22 cellular contexts compared by ENCODE assay signal in genomic region chr7:123715198-123715597, GRCh38. TPM values are rescaled to one million over a fixed set of nuclear protein-coding genes. Genes with fewer than 3 reads are reported as not detected.
DNase-seq lines count a peak whose midpoint lies in the region; ATAC-seq and TF ChIP-seq lines count a peak whose summit lies in the region.
"Had no signal": no experiment of that assay in that cellular context is flagged by ENCODE, and none has a peak within 500 bp of the region (broad histone marks: within the 10 kb centered on the region; RNA-seq: fewer than 3 reads in every experiment).

No MANE protein-coding gene starts in this region.

- H3K27me3 Mint-ChIP-seq in T-helper 2 cell treated with Interferon-gamma antibody and Interleukin-4, amounts not matched to agents 5 μg/mL and 100 μg/mL, for 36 hours (ENCODE audit: low read depth): no peaks in the 10 kb centered on the region
- H3K27me3 Mint-ChIP-seq in CD8-positive, alpha-beta T cell (ENCODE audit: low read depth): no peaks in the 10 kb centered on the region
- H3K27me3 Mint-ChIP-seq: CD4-positive, alpha-beta memory T cell; stimulated activated naive CD8-positive, alpha-beta T cell treated with anti-CD3 and anti-CD28 coated beads, Interleukin-15, Interleukin-2, amounts not matched to agents 100 ng/mL and 50 ng/mL, for 24 hours; type B pancreatic cell had no signal

- H3K4me1 ChIP-seq in PC-3 (ENCODE audit: insufficient read depth, low read length) (peaks cover 17% of the 10 kb centered on the region), colonic mucosa (no peaks in the 10 kb centered on the region), mucosa of rectum (ENCODE audit: control insufficient read depth in 2 of 2, insufficient read depth in 2 of 2, low read length in 2 of 2) (peaks cover 12 to 16% of the 10 kb centered on the region in 2 donors)
- peaks cover 19% of the 10 kb centered on the region for H3K4me1 ChIP-seq in CD8-positive, alpha-beta T cell (ENCODE audit: insufficient read depth, low read length)

- H3K79me2 ChIP-seq in PC-3 (ENCODE audit: low read length): peaks cover 54% of the 10 kb centered on the region

- H3K27ac ChIP-seq in PC-3 (ENCODE audit: low read length) (no peak overlapping the region), colonic mucosa (peak overlapping the region; percentile 11), mucosa of rectum (ENCODE audit: low read depth in 2 of 2, low read length in 2 of 2) (peak overlapping the region; percentile 52 to 61)
- H3K27ac ChIP-seq in CD8-positive, alpha-beta T cell (ENCODE audit: low read depth, low read length): no peak overlapping the region

- no TSS peak for BruUV-seq in PC-3 (replicated peaks; lab: Mats Ljungman, UMichigan)

- no peaks in the 10 kb centered on the region for H3K27me3 ChIP-seq in PC-3 (ENCODE audit: low read length)
- H3K27me3 ChIP-seq in colonic mucosa: no peaks in the 10 kb centered on the region
- H3K27me3 ChIP-seq in mucosa of rectum (ENCODE audit: control insufficient read depth in 2 of 2, insufficient read depth in 2 of 2, low read length in 2 of 2): no peaks in the 10 kb centered on the region
- H3K27me3 ChIP-seq in CD8-positive, alpha-beta T cell (ENCODE audit: insufficient read depth, low read length): no peaks in the 10 kb centered on the region

- H4K20me1 ChIP-seq in PC-3 (ENCODE audit: low read length): 0 out of 2 replicates have a peak, but pooled peaks cover 6% of the 10 kb centered on the region

- H3F3A ChIP-seq in PC-3 (ENCODE audit: low read length, unreplicated experiment): no peaks in the 10 kb centered on the region

- TF ChIP-seq CTCF in PC-3 (conservative IDR thresholded peaks at IDR 0.05; ENCODE audit: low read depth, low read length) (no peak), colonic mucosa (IDR thresholded peaks at IDR 0.05) (no peak)
- TF ChIP-seq CTCF in CD8-positive, alpha-beta T cell (IDR thresholded peaks at IDR 0.05): no peak

- DNase-seq in EH (ENCODE audit: low read depth): peak; percentile 50
- DNase-seq in PC-3: peak; percentile 57
- no peak for DNase-seq in colonic mucosa
- no peak for DNase-seq in T-helper 2 cell treated with Interferon-gamma antibody and Interleukin-4, amounts not matched to agents 5 μg/mL and 100 μg/mL, for 36 hours (ENCODE audit: low spot score)
- DNase-seq in CD8-positive, alpha-beta T cell: no peak
- DNase-seq in NCI-H446 treated with DMSO at 0.1 percent for 48 hours (lab: John Stamatoyannopoulos, UW): no peak
- DNase-seq: activated naive CD4-positive, alpha-beta T cell treated with Interleukin-2 at 50 U/mL for 16 hours; aorta; CD4-positive, alpha-beta memory T cell; DMS79; left cardiac atrium; NCI-H1048; NCI-H526 treated with DMSO at 0.1 percent for 48 hours; nucleus accumbens; right cardiac atrium; T1000 had no signal

- no peak overlapping the region for H3K27ac Mint-ChIP-seq in T-helper 2 cell treated with Interferon-gamma antibody and Interleukin-4, amounts not matched to agents 5 μg/mL and 100 μg/mL, for 36 hours
- H3K27ac Mint-ChIP-seq in CD8-positive, alpha-beta T cell: no peak overlapping the region
- H3K27ac Mint-ChIP-seq: stimulated activated naive CD8-positive, alpha-beta T cell treated with anti-CD3 and anti-CD28 coated beads, Interleukin-15, Interleukin-2, amounts not matched to agents 100 ng/mL and 50 ng/mL, for 24 hours had no signal

- peaks cover 52% of the 10 kb centered on the region for H3K4me1 Mint-ChIP-seq in T-helper 2 cell treated with Interferon-gamma antibody and Interleukin-4, amounts not matched to agents 5 μg/mL and 100 μg/mL, for 36 hours (ENCODE audit: low read depth)
- peaks cover 83% of the 10 kb centered on the region for H3K4me1 Mint-ChIP-seq in CD8-positive, alpha-beta T cell (ENCODE audit: low read depth)

- H3K4me3 ChIP-seq in PC-3 (ENCODE audit: low read length) (no peak overlapping the region), colonic mucosa (no peak overlapping the region), mucosa of rectum (ENCODE audit: low read length in 2 of 2) (no peak overlapping the region)
- no peak overlapping the region for H3K4me3 ChIP-seq in CD8-positive, alpha-beta T cell (ENCODE audit: low read depth, low read length)

- H3K36me3 ChIP-seq in PC-3 (ENCODE audit: low read depth, low read length) (no peaks in the 10 kb centered on the region), colonic mucosa (no peaks in the 10 kb centered on the region), mucosa of rectum (ENCODE audit: control insufficient read depth in 2 of 2, insufficient read depth in 2 of 2, low read length in 2 of 2) (no peaks in the 10 kb centered on the region)
- no peaks in the 10 kb centered on the region for H3K36me3 ChIP-seq in CD8-positive, alpha-beta T cell (ENCODE audit: insufficient read depth, low read length)

- H3K9me3 ChIP-seq in PC-3 (ENCODE audit: low read length) (no peaks in the 10 kb centered on the region), colonic mucosa (no peaks in the 10 kb centered on the region), mucosa of rectum (ENCODE audit: control insufficient read depth in 2 of 2, low read length in 2 of 2) (no peaks in the 10 kb centered on the region)
- no peaks in the 10 kb centered on the region for H3K9me3 ChIP-seq in CD8-positive, alpha-beta T cell (ENCODE audit: low read length)

- no peaks in the 10 kb centered on the region for H3K9me3 Mint-ChIP-seq in T-helper 2 cell treated with Interferon-gamma antibody and Interleukin-4, amounts not matched to agents 5 μg/mL and 100 μg/mL, for 36 hours
- no peaks in the 10 kb centered on the region for H3K9me3 Mint-ChIP-seq in CD8-positive, alpha-beta T cell
- H3K9me3 Mint-ChIP-seq: CD4-positive, alpha-beta memory T cell; stimulated activated naive CD8-positive, alpha-beta T cell treated with anti-CD3 and anti-CD28 coated beads, Interleukin-15, Interleukin-2, amounts not matched to agents 100 ng/mL and 50 ng/mL, for 24 hours; type B pancreatic cell had no signal

- CTCF ChIA-PET in PC-3 (lab: Charles Lee): no interaction called here
- CTCF ChIA-PET in CD8-positive, alpha-beta T cell (lab: Charles Lee): no interaction called here

- peaks cover 3% of the 10 kb centered on the region for H3K36me3 Mint-ChIP-seq in T-helper 2 cell treated with Interferon-gamma antibody and Interleukin-4, amounts not matched to agents 5 μg/mL and 100 μg/mL, for 36 hours (ENCODE audit: low read depth)
- H3K36me3 Mint-ChIP-seq in CD8-positive, alpha-beta T cell: peaks cover 8% of the 10 kb centered on the region

- POLR2A ChIA-PET in PC-3 (lab: Charles Lee; ENCODE audit: unreplicated experiment): no interaction called here
- POLR2A ChIA-PET in CD8-positive, alpha-beta T cell (lab: Charles Lee): interaction anchor here (0.9 kb wide), 1 partner anchor 9 kb away, joined by 3 read pairs; no protein-coding TSS in a partner anchor

- H3K4me2 ChIP-seq in PC-3 (ENCODE audit: low read length): peak overlapping the region; percentile 4; the same call in 1 of the 2 replicates

- no peak overlapping the region for H2AFZ ChIP-seq in PC-3 (ENCODE audit: low read length)

- intact Hi-C loops in PC-3 (cut with micrococcal nuclease) (no loop called here), colonic mucosa (cut with DNase I) (no loop called here)
- intact Hi-C loops in CD8-positive, alpha-beta T cell (cut with DNase I, micrococcal nuclease): no loop called here

- no peak overlapping the region for H3K4me3 Mint-ChIP-seq in T-helper 2 cell treated with Interferon-gamma antibody and Interleukin-4, amounts not matched to agents 5 μg/mL and 100 μg/mL, for 36 hours
- no peak overlapping the region for H3K4me3 Mint-ChIP-seq in CD8-positive, alpha-beta T cell
- H3K4me3 Mint-ChIP-seq: stimulated activated naive CD8-positive, alpha-beta T cell treated with anti-CD3 and anti-CD28 coated beads, Interleukin-15, Interleukin-2, amounts not matched to agents 100 ng/mL and 50 ng/mL, for 24 hours; type B pancreatic cell had no signal

- H3K9ac ChIP-seq in PC-3 (ENCODE audit: low read length) (no peak overlapping the region), colonic mucosa (ENCODE audit: low read depth in 2 of 2, low read length in 2 of 2) (no peak overlapping the region), mucosa of rectum (ENCODE audit: low read depth in 1 of 2, low read length in 2 of 2) (no peak overlapping the region)

- H3K9me2 ChIP-seq in PC-3 (replicated peaks; ENCODE audit: low read length): no peaks in the 10 kb centered on the region

- peak; percentile 82 for ATAC-seq in PC-3
- ATAC-seq in GM21367 (IDR thresholded peaks at IDR 0.05; ENCODE audit: unreplicated experiment): no peak
- ATAC-seq in CD8-positive, alpha-beta T cell: no peak
- ATAC-seq: left cardiac atrium, right cardiac atrium had no signal

RNA-seq across cellular contexts. Expression of gene WASL, which starts 33.6 kb away (rescaled TPM):
- total RNA-seq in PC-3 (2014; rRNA removed) (8.5 and 10.9 TPM in 2 replicates), colonic mucosa (100 to 1,000 TPM in 1 of 2 donors, 10 to 100 TPM in 1; 54.9 to 126 TPM)
- total RNA-seq in CD8-positive, alpha-beta T cell: 1 to 10 TPM; 9.4 to 9.9 TPM

RNA-seq across cellular contexts. Expression of gene LMOD2, which starts 59.5 kb away (rescaled TPM):
- total RNA-seq in PC-3 (2014; rRNA removed): not detected in 2 replicates
- not detected for total RNA-seq in colonic mucosa
- total RNA-seq in CD8-positive, alpha-beta T cell: not detected
- total RNA-seq: aorta; CD4-positive, alpha-beta memory T cell; chondrocyte; mononuclear cell had no signal

Comparison
In these comparisons a context has a peak if more than half of its experiments do, and no peak if none do; other contexts are left out.
1. DNase-seq: peak in EH (single experiment) and PC-3 (single experiment); none in colonic mucosa (single experiment), T-helper 2 cell treated with Interferon-gamma antibody and Interleukin-4, amounts not matched to agents 5 μg/mL and 100 μg/mL, for 36 hours (single experiment), CD8-positive, alpha-beta T cell (0 of 7) and NCI-H446 treated with DMSO at 0.1 percent for 48 hours (single experiment).
2. H3K27ac ChIP-seq: peak in colonic mucosa (single experiment) and mucosa of rectum (2 of 2); none in PC-3 (single experiment) and CD8-positive, alpha-beta T cell (single experiment).